In the genomic region with DNA sequence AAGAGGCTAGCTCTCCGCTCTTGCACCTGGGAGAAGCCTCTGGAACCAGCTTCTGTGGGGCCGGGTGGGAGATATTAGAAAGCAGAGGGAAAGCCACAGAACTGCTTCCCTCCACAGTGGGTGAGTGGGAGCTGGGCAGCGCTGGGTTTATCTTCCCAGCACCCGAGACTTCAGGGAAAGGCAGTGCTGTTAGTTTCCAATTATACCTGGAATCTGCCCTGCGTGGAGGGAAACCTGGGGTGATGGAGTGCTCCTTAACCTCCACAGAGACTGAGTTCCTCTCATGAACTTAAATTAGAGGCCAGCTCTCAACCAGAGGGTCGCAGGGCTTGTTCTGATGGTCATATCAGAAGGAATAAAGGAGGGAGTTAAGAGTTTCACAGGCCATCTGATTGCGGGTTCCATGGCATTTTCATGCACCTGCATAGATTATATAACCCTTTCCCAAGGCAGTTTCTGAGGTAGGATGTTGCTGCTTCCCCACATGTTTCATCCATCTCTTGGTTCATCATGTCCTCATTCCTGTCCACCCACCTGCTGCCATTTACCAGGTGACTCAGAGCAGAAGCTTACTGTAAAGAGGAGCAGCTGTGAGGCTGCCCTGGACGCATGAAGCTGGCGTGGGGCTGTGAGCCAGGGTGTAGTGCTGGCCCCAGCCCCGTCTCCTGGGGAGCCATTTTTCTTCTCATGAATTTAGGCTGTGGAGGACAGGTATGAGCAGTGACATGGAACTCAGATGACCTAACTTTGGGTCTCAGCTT, we compare ENCODE assay signal across 23 cellular contexts. TPM values are rescaled to one million over a fixed set of nuclear protein-coding genes. Genes with fewer than 3 reads are reported as not detected.
A peak's percentile ranks its signal among the peaks of the same experiment; 100 is the strongest.
DNase-seq lines count a peak whose midpoint lies in the region; ATAC-seq and TF ChIP-seq lines count a peak whose summit lies in the region.
"Had no signal": no experiment of that assay in that cellular context is flagged by ENCODE, and none has a peak within 500 bp of the region (broad histone marks: within the 10 kb centered on the region; RNA-seq: fewer than 3 reads in every experiment).

No MANE protein-coding gene starts in this region.

- CTCF ChIA-PET in CD4-positive, alpha-beta memory T cell (lab: Charles Lee; ENCODE audit: partially characterized antibody), result no interaction called here

- H3K36me3 Mint-ChIP-seq in activated T-cell treated with anti-CD3 and anti-CD28 coated beads, Interleukin-2, amount 50 U/mL, for 72 hours (ENCODE audit: insufficient read depth in 2 of 2), result no peaks in the 10 kb centered on the region
- H3K36me3 Mint-ChIP-seq in CD4-positive, alpha-beta memory T cell, result no peaks in the 10 kb centered on the region
- H3K36me3 Mint-ChIP-seq: natural killer cell treated with Interleukin-12 subunit alpha and Interleukin-12 subunit beta and Interleukin-15 and Interleukin-18, amount 100 ng/mL, for 72 hours had no signal

- POLR2A ChIA-PET in CD4-positive, alpha-beta memory T cell (lab: Charles Lee; ENCODE audit: partially characterized antibody), result interaction anchor here (0.5 kb wide), 1 partner anchor 1438 kb away, joined by 4 read pairs; no protein-coding TSS in a partner anchor

- TF ChIP-seq CTCF in RWPE2 (IDR thresholded peaks at IDR 0.05; ENCODE audit: poor library complexity, severe bottlenecking) (no peak), fibroblast of mammary gland (conservative IDR thresholded peaks at IDR 0.05; ENCODE audit: control insufficient read depth, insufficient read depth, low read depth, low read length) (no peak)

- no peaks in the 10 kb centered on the region for H3K9me3 Mint-ChIP-seq in activated T-cell treated with anti-CD3 and anti-CD28 coated beads, Interleukin-2, amount 50 U/mL, for 72 hours
- no peaks in the 10 kb centered on the region for H3K9me3 Mint-ChIP-seq in CD4-positive, alpha-beta memory T cell
- H3K9me3 Mint-ChIP-seq: natural killer cell treated with Interleukin-12 subunit alpha and Interleukin-12 subunit beta and Interleukin-15 and Interleukin-18, amount 100 ng/mL, for 72 hours had no signal

- H3K27me3 Mint-ChIP-seq in activated T-cell treated with anti-CD3 and anti-CD28 coated beads, Interleukin-2, amount 50 U/mL, for 72 hours (ENCODE audit: low read depth), result peaks cover 27% of the 10 kb centered on the region
- H3K27me3 Mint-ChIP-seq in CD4-positive, alpha-beta memory T cell, result peaks cover 1 to 3% of the 10 kb centered on the region in 2 donors
- H3K27me3 Mint-ChIP-seq: activated CD4-positive, alpha-beta T cell treated with anti-CD3 and anti-CD28 coated beads for 36 hours had no signal

- H3K36me3 ChIP-seq in RWPE2 (ENCODE audit: low read depth), result peaks cover 26% of the 10 kb centered on the region
- no peaks in the 10 kb centered on the region for H3K36me3 ChIP-seq in CD4-positive, alpha-beta memory T cell (ENCODE audit: insufficient read depth, low read length)
- H3K36me3 ChIP-seq: right atrium auricular region, tibial nerve had no signal

- peak; percentile 27 to 33 for ATAC-seq in activated T-cell treated with anti-CD3 and anti-CD28 coated beads, Interleukin-2, amount 50 U/mL, for 72 hours (replicated peaks in 1 of 2)
- ATAC-seq in RWPE2 (ENCODE audit: low read depth) (peak; percentile 66), HG02973 (IDR thresholded peaks at IDR 0.05; ENCODE audit: unreplicated experiment) (no peak), GM21723 (IDR thresholded peaks at IDR 0.05; ENCODE audit: unreplicated experiment) (no peak)

- H3K4me3 ChIP-seq in RWPE2 (ENCODE audit: severe bottlenecking), result no peak overlapping the region
- H3K4me3 ChIP-seq in fibroblast of mammary gland (ENCODE audit: control insufficient read depth, low read depth, low read length), result no peak overlapping the region
- no peak overlapping the region for H3K4me3 ChIP-seq in CD4-positive, alpha-beta memory T cell (ENCODE audit: low read length in 2 of 2)
- H3K4me3 ChIP-seq: right atrium auricular region, SK-N-MC, tibial nerve had no signal

- no peaks in the 10 kb centered on the region for H3K9me3 ChIP-seq in RWPE2 (ENCODE audit: severe bottlenecking)
- H3K9me3 ChIP-seq in CD4-positive, alpha-beta memory T cell (ENCODE audit: control insufficient read depth in 1 of 2, low read length in 2 of 2), result no peaks in the 10 kb centered on the region
- H3K9me3 ChIP-seq: right atrium auricular region, tibial nerve had no signal

- peaks cover 25% of the 10 kb centered on the region for H3K4me1 ChIP-seq in RWPE2 (ENCODE audit: insufficient read depth, poor library complexity, severe bottlenecking)
- no peaks in the 10 kb centered on the region for H3K4me1 ChIP-seq in CD4-positive, alpha-beta memory T cell (ENCODE audit: insufficient read depth, low read length)
- H3K4me1 ChIP-seq: right atrium auricular region, tibial nerve had no signal

- no peak overlapping the region for H3K27ac ChIP-seq in RWPE2 (ENCODE audit: poor library complexity, severe bottlenecking)
- H3K27ac ChIP-seq in CD4-positive, alpha-beta memory T cell (ENCODE audit: low read depth, low read length), result no peak overlapping the region
- H3K27ac ChIP-seq: right atrium auricular region, SK-N-MC, tibial nerve had no signal

- H3K4me3 Mint-ChIP-seq in activated T-cell treated with anti-CD3 and anti-CD28 coated beads, Interleukin-2, amount 50 U/mL, for 72 hours, result no peak overlapping the region
- no peak overlapping the region for H3K4me3 Mint-ChIP-seq in CD4-positive, alpha-beta memory T cell
- H3K4me3 Mint-ChIP-seq: activated CD4-positive, alpha-beta T cell treated with anti-CD3 and anti-CD28 coated beads for 36 hours; natural killer cell treated with Interleukin-12 subunit alpha and Interleukin-12 subunit beta and Interleukin-15 and Interleukin-18, amount 100 ng/mL, for 72 hours had no signal

- DNase-seq in activated T-cell treated with anti-CD3 and anti-CD28 coated beads, Interleukin-2, amount 50 U/mL, for 72 hours, result no peak
- DNase-seq in activated T-cell treated with anti-CD3 and anti-CD28 coated beads, Interleukin-2, amount 50 U/mL, for 48 hours, result no peak
- DNase-seq in RWPE2 (ENCODE audit: low spot score), result no peak
- peak; percentile 48 for DNase-seq in fibroblast of mammary gland (ENCODE audit: low read depth)
- peak; percentile 31 for DNase-seq in renal cortical epithelial cell (ENCODE audit: low read depth)
- DNase-seq in CD4-positive, alpha-beta memory T cell, result no peak
- DNase-seq: activated CD4-positive, alpha-beta T cell treated with anti-CD3 and anti-CD28 coated beads for 36 hours; activated gamma-delta T cell; activated T-cell treated with anti-CD3 and anti-CD28 coated beads for 4 hours; dermis blood vessel endothelial cell; DMS79 treated with DMSO at 0.1 percent for 48 hours; kidney; NCI-H1694 treated with DMSO at 0.1 percent for 48 hours; NCI-H2227 treated with DMSO at 0.1 percent for 48 hours; NCI-H748 treated with DMSO at 0.1 percent for 48 hours; stimulated activated CD4-positive, alpha-beta T cell treated with anti-CD3 and anti-CD28 coated beads, Interleukin-2, amount 100 ng/mL, for 24 hours; T-helper 2 cell had no signal

- intact Hi-C loops in CD4-positive, alpha-beta memory T cell (cut with micrococcal nuclease), result no loop called here

- peaks cover 7% of the 10 kb centered on the region for H3K4me1 Mint-ChIP-seq in activated T-cell treated with anti-CD3 and anti-CD28 coated beads, Interleukin-2, amount 50 U/mL, for 72 hours (ENCODE audit: low read depth)
- no peaks in the 10 kb centered on the region for H3K4me1 Mint-ChIP-seq in CD4-positive, alpha-beta memory T cell
- H3K4me1 Mint-ChIP-seq: activated CD4-positive, alpha-beta T cell treated with anti-CD3 and anti-CD28 coated beads for 36 hours had no signal

- no peak overlapping the region for H3K27ac Mint-ChIP-seq in activated T-cell treated with anti-CD3 and anti-CD28 coated beads, Interleukin-2, amount 50 U/mL, for 72 hours
- H3K27ac Mint-ChIP-seq in CD4-positive, alpha-beta memory T cell, result no peak overlapping the region
- H3K27ac Mint-ChIP-seq: activated CD4-positive, alpha-beta T cell treated with anti-CD3 and anti-CD28 coated beads for 36 hours; natural killer cell treated with Interleukin-12 subunit alpha and Interleukin-12 subunit beta and Interleukin-15 and Interleukin-18, amount 100 ng/mL, for 72 hours had no signal

- H3K27me3 ChIP-seq in RWPE2 (ENCODE audit: insufficient read depth, poor library complexity, severe bottlenecking), result no peaks in the 10 kb centered on the region
- H3K27me3 ChIP-seq in CD4-positive, alpha-beta memory T cell (ENCODE audit: insufficient read depth, low read length), result no peaks in the 10 kb centered on the region
- H3K27me3 ChIP-seq: right atrium auricular region, tibial nerve had no signal

RNA-seq across cellular contexts. Expression of a gene that starts 42.5 kb away (rescaled TPM):
- 1 to 10 TPM in 1 of 2 donors, under 1 TPM in 1; 0.55 to 2.4 TPM for total RNA-seq in activated T-cell treated with anti-CD3 and anti-CD28 coated beads, Interleukin-2, amount 50 U/mL, for 72 hours
- 19.6 and 26.4 TPM in 2 replicates for total RNA-seq in renal cortical epithelial cell
- not detected for total RNA-seq in CD4-positive, alpha-beta memory T cell
- not detected for polyA plus RNA-seq in CD4-positive, alpha-beta memory T cell
- total RNA-seq: natural killer cell treated with Interleukin-12 subunit alpha and Interleukin-12 subunit beta and Interleukin-15 and Interleukin-18, amount 100 ng/mL, for 72 hours had no signal

Comparison
In these comparisons a context has a peak if more than half of its experiments do, and no peak if none do; other contexts are left out.
1. ATAC-seq: peak in activated T-cell treated with anti-CD3 and anti-CD28 coated beads, Interleukin-2, amount 50 U/mL, for 72 hours (2 of 2) and RWPE2 (single experiment); none in HG02973 (single experiment) and GM21723 (single experiment).
2. DNase-seq: peak in fibroblast of mammary gland (single experiment) and renal cortical epithelial cell (single experiment); none in activated T-cell treated with anti-CD3 and anti-CD28 coated beads, Interleukin-2, amount 50 U/mL, for 72 hours (0 of 2), activated T-cell treated with anti-CD3 and anti-CD28 coated beads, Interleukin-2, amount 50 U/mL, for 48 hours (0 of 2), RWPE2 (single experiment) and CD4-positive, alpha-beta memory T cell (0 of 5).